16 cellular contexts compared by ENCODE assay signal in genomic region chr7:74325230-74325565, GRCh38.
"Had no signal": no experiment of that assay in that cellular context is flagged by ENCODE, and none has a peak within 500 bp of the region (broad histone marks: within the 10 kb centered on the region; RNA-seq: fewer than 3 reads in every experiment).

No MANE protein-coding gene starts in this region.

- H3K27ac ChIP-seq: heart left ventricle, neural progenitor cell, skin epidermis had no signal

- H3K4me1 ChIP-seq: neural progenitor cell had no signal

- ATAC-seq: activated naive CD4-positive, alpha-beta T cell treated with anti-CD3 and anti-CD28 coated beads, Interleukin-2, amount 50 U/mL, for 72 hours; activated T-cell treated with anti-CD3 and anti-CD28 coated beads, Interleukin-2, amount 50 U/mL, for 4 hours; left lobe of liver had no signal

- H3K27me3 ChIP-seq: heart left ventricle, neural progenitor cell had no signal

- H3K4me3 ChIP-seq: heart left ventricle, neural progenitor cell, skin epidermis had no signal

- H3K9ac ChIP-seq: neural progenitor cell had no signal

- FAIRE-seq: bronchial epithelial cell, colon, frontal cortex, islet of Langerhans had no signal

- H3K36me3 ChIP-seq: neural progenitor cell had no signal

- H3K9me3 ChIP-seq: heart left ventricle had no signal

- DNase-seq: activated CD4-positive, alpha-beta memory T cell treated with anti-CD3 and anti-CD28 coated beads for 36 hours; activated effector memory CD4-positive, alpha-beta T cell treated with anti-CD3 and anti-CD28 coated beads, Interleukin-2, amount 50 U/mL, for 16 hours; activated T-cell treated with anti-CD3 and anti-CD28 coated beads, Interleukin-2, amount 50 U/mL, for 4 hours; amniotic stem cell; effector CD8-positive, alpha-beta T cell; mammary epithelial cell; T-helper 9 cell had no signal

- H3K4me2 ChIP-seq: neural progenitor cell had no signal
